9 cellular contexts compared by ENCODE assay signal in the genomic region with DNA sequence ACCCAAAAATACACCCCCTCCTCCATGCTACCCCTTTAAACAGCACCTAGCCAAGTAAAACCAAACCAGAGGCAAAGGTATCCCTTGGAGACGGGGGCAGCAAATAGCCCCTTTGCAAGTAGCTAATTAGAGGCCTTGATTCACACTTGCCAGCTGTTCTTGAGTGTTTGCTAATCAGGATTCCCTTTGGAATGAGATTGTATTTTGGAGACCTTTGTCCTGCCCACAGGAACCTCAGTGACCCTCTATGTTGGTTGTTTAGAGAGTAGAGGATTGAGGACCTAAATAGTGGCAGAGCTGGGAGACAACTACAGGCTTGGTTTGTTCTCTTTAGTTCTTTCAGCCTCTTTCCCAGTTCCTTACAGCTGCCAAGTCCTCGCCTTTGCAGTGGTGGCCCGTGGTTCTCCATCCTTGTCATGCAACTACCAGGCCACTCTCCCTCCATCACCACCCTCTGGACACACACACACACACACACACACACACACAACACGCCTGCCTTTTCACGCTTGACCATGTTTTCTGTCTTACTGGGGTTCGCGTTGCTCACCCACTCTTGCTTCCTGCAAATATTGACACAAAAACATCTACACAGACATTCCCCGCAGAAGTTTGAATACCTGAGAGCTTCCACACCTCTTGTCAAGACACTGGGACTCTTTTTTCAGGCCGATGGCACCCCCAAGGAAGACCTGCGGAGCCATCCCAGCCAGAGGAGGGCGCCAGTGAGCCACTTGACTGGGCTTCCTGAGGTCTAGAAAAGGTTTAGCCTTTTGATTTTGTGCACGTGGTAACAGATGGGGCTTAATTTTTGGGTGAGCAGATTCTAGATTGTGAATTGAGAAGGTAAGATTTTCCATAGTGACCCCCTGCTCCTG.
DNase-seq lines count a peak whose midpoint lies in the region; TF ChIP-seq lines count a peak whose summit lies in the region.
"Had no signal": no experiment of that assay in that cellular context is flagged by ENCODE, and none has a peak within 500 bp of the region (broad histone marks: within the 10 kb centered on the region; RNA-seq: fewer than 3 reads in every experiment).

No MANE protein-coding gene starts in this region.

- H3K4me1 Mint-ChIP-seq in chondrocyte (ENCODE audit: low read depth), result peaks cover 12% of the 10 kb centered on the region
- no peaks in the 10 kb centered on the region for H3K4me1 Mint-ChIP-seq in mesothelial cell of epicardium

- H3K9ac ChIP-seq in KMS-11, result no peak overlapping the region

- H3K27ac Mint-ChIP-seq in chondrocyte (ENCODE audit: unreplicated experiment), result no peak overlapping the region
- H3K27ac Mint-ChIP-seq in mesothelial cell of epicardium, result no peak overlapping the region

- H3K79me2 ChIP-seq in KMS-11 (ENCODE audit: insufficient read depth, low read depth), result no peaks in the 10 kb centered on the region

- H3K9me3 Mint-ChIP-seq in chondrocyte (ENCODE audit: low read depth) (no peaks in the 10 kb centered on the region), mesothelial cell of epicardium (no peaks in the 10 kb centered on the region)

- H3K36me3 ChIP-seq in KMS-11 (ENCODE audit: insufficient read depth), result no peaks in the 10 kb centered on the region
- H3K36me3 ChIP-seq: HAP-1 had no signal

- no peaks in the 10 kb centered on the region for H3K4me1 ChIP-seq in KMS-11 (ENCODE audit: low read depth, poor library complexity, severe bottlenecking)
- H3K4me1 ChIP-seq: HAP-1 had no signal

- no peak for DNase-seq in AG09309 (ENCODE audit: low read depth)
- peak; percentile 82 for DNase-seq in GM19240 (ENCODE audit: insufficient read length, low spot score)
- peak; percentile 90 for DNase-seq in activated CD4-positive, CD25-positive, alpha-beta regulatory T cell treated with anti-CD3 and anti-CD28 coated beads, Interleukin-2, amount 50 U/mL, for 72 hours
- DNase-seq in chondrocyte (ENCODE audit: low spot score), result no peak
- peak in 1 of 2 experiments; percentile 37 for DNase-seq in mesothelial cell of epicardium (ENCODE audit: low spot score in 2 of 2, unreplicated experiment in 2 of 2)
- DNase-seq in stimulated activated naive CD4-positive, alpha-beta T cell treated with Interleukin-2 at 50 U/mL for 16 hours (lab: John Stamatoyannopoulos, UW), result peak; percentile 76
- no peak for DNase-seq in cortex of kidney (lab: John Stamatoyannopoulos, UW)

- H4K20me1 ChIP-seq in KMS-11 (ENCODE audit: insufficient read depth), result no peaks in the 10 kb centered on the region

- H3K36me3 Mint-ChIP-seq in chondrocyte (ENCODE audit: low read depth) (peaks cover 8% of the 10 kb centered on the region), mesothelial cell of epicardium (peaks cover 23% of the 10 kb centered on the region)

- H3K4me3 Mint-ChIP-seq in chondrocyte (ENCODE audit: unreplicated experiment) (no peak overlapping the region), mesothelial cell of epicardium (no peak overlapping the region)

- H3K4me3 ChIP-seq in AG09309 (ENCODE audit: control insufficient read depth, low read depth, low read length) (no peak overlapping the region), KMS-11 (IDR thresholded peaks at IDR 0.05; ENCODE audit: insufficient read depth, low read depth, low read length) (no peak overlapping the region)
- H3K4me3 ChIP-seq: HAP-1 had no signal

- no peak overlapping the region for H3K27ac ChIP-seq in KMS-11

- TF ChIP-seq CTCF in AG09309 (IDR thresholded peaks at IDR 0.05; ENCODE audit: control insufficient read depth, insufficient read depth, low read depth, low read length, missing control alignments) (peak; percentile 73), KMS-11 (conservative IDR thresholded peaks at IDR 0.05; ENCODE audit: low read depth, low read length) (peak; percentile 71), chondrocyte (IDR thresholded peaks at IDR 0.05) (peak; percentile 73), mesothelial cell of epicardium (IDR thresholded peaks at IDR 0.05; ENCODE audit: unreplicated experiment) (peak; percentile 16)

- no peak overlapping the region for H2AFZ ChIP-seq in KMS-11 (ENCODE audit: low read depth)

- H3K27me3 ChIP-seq in KMS-11 (ENCODE audit: insufficient read depth, low read depth), result no peaks in the 10 kb centered on the region

- H3K4me2 ChIP-seq in KMS-11, result no peak overlapping the region

- H3K27me3 Mint-ChIP-seq in chondrocyte (ENCODE audit: low read depth) (no peaks in the 10 kb centered on the region), mesothelial cell of epicardium (ENCODE audit: low read depth) (no peaks in the 10 kb centered on the region)

Comparison
In these comparisons a context has a peak if more than half of its experiments do, and no peak if none do; other contexts are left out.
1. DNase-seq: peak in GM19240 (single experiment), activated CD4-positive, CD25-positive, alpha-beta regulatory T cell treated with anti-CD3 and anti-CD28 coated beads, Interleukin-2, amount 50 U/mL, for 72 hours (single experiment) and stimulated activated naive CD4-positive, alpha-beta T cell treated with Interleukin-2 at 50 U/mL for 16 hours (single experiment); none in AG09309 (single experiment), chondrocyte (single experiment) and cortex of kidney (single experiment).
2. CTCF ChIP-seq: peak in every context shown above with its lines; median percentile 73 in AG09309; 73 in chondrocyte; 71 in KMS-11; 16 in mesothelial cell of epicardium.